ENCODE assay signal across 1 cellular context in genomic region chr13:37914781-37915391, GRCh38.
TF ChIP-seq lines count a peak whose summit lies in the region.

No MANE protein-coding gene starts in this region.

TF ChIP-seq in H1, 55 proteins besides CTCF, POLR2A, EP300 and RAD21:
- TF ChIP-seq KDM5A (IDR thresholded peaks at IDR 0.05; ENCODE audit: low read length) (no peak), HDAC6 (IDR thresholded peaks at IDR 0.05; ENCODE audit: low read depth, low read length) (no peak), JUN (IDR thresholded peaks at IDR 0.05; ENCODE audit: low read depth, low read length) (0 out of 2 replicates have a peak, but pooled peaks have one; percentile 11), RFX5 (IDR thresholded peaks at IDR 0.05; ENCODE audit: borderline replicate concordance, low read depth, low read length) (no peak), MAFK (IDR thresholded peaks at IDR 0.05; ENCODE audit: low read depth, low read length) (no peak), GTF2F1 (IDR thresholded peaks at IDR 0.05; ENCODE audit: borderline replicate concordance, low read depth, low read length) (no peak), YY1 (IDR thresholded peaks at IDR 0.05; ENCODE audit: low read depth, low read length) (peak; percentile 64; the same call in 1 of the 2 replicates), ATF2 (IDR thresholded peaks at IDR 0.05; ENCODE audit: low read length) (no peak; the same call in 1 of the 2 replicates), RNF2 (IDR thresholded peaks at IDR 0.05; ENCODE audit: borderline replicate concordance, low read depth, low read length, missing control alignments, poor library complexity, severe bottlenecking) (no peak), SAP30 (IDR thresholded peaks at IDR 0.05; ENCODE audit: insufficient read depth, insufficient replicate concordance, low read length) (no peak), CEBPB (IDR thresholded peaks at IDR 0.05; ENCODE audit: low read depth, low read length) (no peak), SP2 (IDR thresholded peaks at IDR 0.05; ENCODE audit: low read length) (no peak), SP1 (IDR thresholded peaks at IDR 0.05; ENCODE audit: low read depth, low read length) (peak; percentile 71; the same call in 1 of the 2 replicates), SRF (IDR thresholded peaks at IDR 0.05; ENCODE audit: low read depth, low read length) (no peak), EZH2 (IDR thresholded peaks at IDR 0.05; ENCODE audit: low read depth, low read length, severe bottlenecking) (no peak), USF2 (IDR thresholded peaks at IDR 0.05; ENCODE audit: low read length) (no peak), BCL11A (IDR thresholded peaks at IDR 0.05; ENCODE audit: low read depth in 2 of 2, low read length in 2 of 2) (no peak), HDAC2 (IDR thresholded peaks at IDR 0.05; ENCODE audit: borderline replicate concordance in 1 of 2, low read depth in 2 of 2, low read length in 2 of 2) (peak in 1 of 2 experiments; percentile 5; a peak in 2 of 4 replicates), TBP (IDR thresholded peaks at IDR 0.05; ENCODE audit: low read depth, low read length) (no peak; the same call in 1 of the 2 replicates), SIX5 (IDR thresholded peaks at IDR 0.05; ENCODE audit: low read depth, low read length) (no peak), KDM1A (IDR thresholded peaks at IDR 0.05; ENCODE audit: borderline replicate concordance, low read length) (no peak), CBX8 (IDR thresholded peaks at IDR 0.05; ENCODE audit: borderline replicate concordance, low read depth, low read length) (no peak), SIN3A (conservative IDR thresholded peaks at IDR 0.05 in 1 of 2, IDR thresholded peaks at IDR 0.05 in 1 of 2; ENCODE audit: low read depth in 1 of 2, low read length in 2 of 2) (no peak), BACH1 (IDR thresholded peaks at IDR 0.05; ENCODE audit: low read length) (no peak), SIRT6 (IDR thresholded peaks at IDR 0.05; ENCODE audit: low read length) (no peak), TEAD4 (IDR thresholded peaks at IDR 0.05; ENCODE audit: low read depth, low read length) (no peak), EGR1 (IDR thresholded peaks at IDR 0.05; ENCODE audit: borderline replicate concordance, low read depth, low read length) (no peak), ZNF274 (IDR thresholded peaks at IDR 0.05; ENCODE audit: borderline replicate concordance, extremely low read depth, low read length) (no peak), SUZ12 (IDR thresholded peaks at IDR 0.05; ENCODE audit: low read length) (no peak), ASH2L (IDR thresholded peaks at IDR 0.05; ENCODE audit: low read length) (peak; percentile 67), CHD2 (IDR thresholded peaks at IDR 0.05; ENCODE audit: low read length) (no peak), POLR2AphosphoS5 (IDR thresholded peaks at IDR 0.05; ENCODE audit: low read depth, low read length) (no peak), TAF7 (optimal IDR thresholded peaks at IDR 0.05; ENCODE audit: borderline replicate concordance, low read depth, low read length) (no peak), RXRA (IDR thresholded peaks at IDR 0.05; ENCODE audit: insufficient read depth, low read depth, low read length) (no peak), NANOG (IDR thresholded peaks at IDR 0.05; ENCODE audit: insufficient read depth, low read depth, low read length, poor library complexity, severe bottlenecking) (no peak), TAF1 (IDR thresholded peaks at IDR 0.05; ENCODE audit: low read depth, low read length) (peak; percentile 51; the same call in 1 of the 2 replicates), CHD1 (IDR thresholded peaks at IDR 0.05; ENCODE audit: low read depth, low read length) (no peak), POU5F1 (IDR thresholded peaks at IDR 0.05; ENCODE audit: low read depth, low read length) (no peak), NRF1 (IDR thresholded peaks at IDR 0.05; ENCODE audit: low read depth, low read length) (no peak), RBBP5 (IDR thresholded peaks at IDR 0.05; ENCODE audit: borderline replicate concordance, low read depth, low read length) (0 out of 2 replicates have a peak, but pooled peaks have one; percentile 48), CTBP2 (IDR thresholded peaks at IDR 0.05; ENCODE audit: borderline replicate concordance, insufficient read depth, insufficient read length, low read length) (no peak), BRCA1 (IDR thresholded peaks at IDR 0.05; ENCODE audit: low read depth, low read length) (no peak), ATF3 (IDR thresholded peaks at IDR 0.05; ENCODE audit: insufficient read depth, low read depth, low read length) (no peak), PHF8 (conservative IDR thresholded peaks at IDR 0.05; ENCODE audit: low read depth, low read length) (no peak), MAX (IDR thresholded peaks at IDR 0.05) (no peak), GABPA (IDR thresholded peaks at IDR 0.05; ENCODE audit: borderline replicate concordance, insufficient read depth, low read length) (no peak), CHD7 (IDR thresholded peaks at IDR 0.05; ENCODE audit: insufficient replicate concordance, low read length) (peak; percentile 77), CREB1 (IDR thresholded peaks at IDR 0.05) (no peak), CBX5 (IDR thresholded peaks at IDR 0.05; ENCODE audit: low read depth, low read length) (no peak), JUND (IDR thresholded peaks at IDR 0.05; ENCODE audit: low read length) (peak; percentile 67; the same call in 1 of the 2 replicates)
TF ChIP-seq in H1: peak in this region for 9.
